8 cellular contexts compared by ENCODE assay signal in the genomic region with DNA sequence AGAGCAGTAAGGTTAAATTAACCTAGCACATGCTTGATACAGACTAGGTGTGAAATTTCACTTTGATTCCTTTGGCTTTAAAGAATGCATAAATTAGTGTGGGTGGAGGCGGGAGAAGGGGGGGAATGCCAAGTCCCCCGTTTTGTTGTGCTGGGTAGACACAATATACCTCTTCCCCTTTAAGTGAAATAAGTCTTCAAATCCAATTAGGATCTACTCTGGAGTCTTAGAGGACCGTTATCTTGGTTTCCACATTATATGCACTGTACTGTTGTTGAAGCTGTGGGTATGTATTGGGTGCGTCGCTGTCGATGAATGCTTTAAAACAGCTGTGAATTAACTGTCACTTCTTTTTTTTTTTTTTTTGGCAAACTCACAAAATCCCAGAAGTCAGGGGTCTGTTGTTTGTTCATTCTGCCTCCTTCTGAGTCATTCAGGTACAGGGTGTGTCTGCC. TPM values are rescaled to one million over a fixed set of nuclear protein-coding genes. Genes with fewer than 3 reads are reported as not detected.
A peak's percentile ranks its signal among the peaks of the same experiment; 100 is the strongest.
DNase-seq lines count a peak whose midpoint lies in the region; ATAC-seq, FAIRE-seq and TF ChIP-seq lines count a peak whose summit lies in the region.

No MANE protein-coding gene starts in this region.

- H3K4me3 Mint-ChIP-seq in memory B cell = peak overlapping the region; percentile 95

- H3K9me3 Mint-ChIP-seq in memory B cell = peaks cover 3% of the 10 kb centered on the region

- POLR2A ChIA-PET in A549 (lab: Yijun Ruan, JAX) (no interaction called here), HEK293 (lab: Yijun Ruan, JAX) (interaction anchor here (0.6 to 1.5 kb wide), 8 partner anchors 16 to 1258 kb away, joined by 3 to 5 read pairs (median 4); a partner anchor contains a TSS)

- peak overlapping the region; percentile 95 for H3K27ac Mint-ChIP-seq in memory B cell

- no peak for TF ChIP-seq EP300 in A549 (IDR thresholded peaks at IDR 0.05)

- TF ChIP-seq CTCF in A549 (IDR thresholded peaks at IDR 0.05) (no peak), HEK293 (tag by site-specific recombination; IDR thresholded peaks at IDR 0.05) (no peak), astrocyte of the cerebellum (IDR thresholded peaks at IDR 0.05; ENCODE audit: low read depth, low read length, missing control alignments) (no peak)

- 55% methylated on average over 6 of the region's 6 CpGs for WGBS in A549 (ENCODE audit: missing lambda C conversion rate)

- H3K27ac ChIP-seq in A549 (no peak overlapping the region), HEK293 (ENCODE audit: extremely low read depth, low read depth, low read length) (no peak overlapping the region)

- H3K4me2 ChIP-seq in A549 = peak overlapping the region; percentile 100; the same call in 2 of the 3 replicates

- H3K9me3 ChIP-seq in A549 = no peaks in the 10 kb centered on the region
- H3K9me3 ChIP-seq in HEK293 (ENCODE audit: control insufficient read depth, insufficient read depth, low read depth, low read length) = no peaks in the 10 kb centered on the region

- TF ChIP-seq POLR2A in A549 (IDR thresholded peaks at IDR 0.05; ENCODE audit: low read length) = no peak

- no peak overlapping the region for H3K4me3 ChIP-seq in A549
- no peak overlapping the region for H3K4me3 ChIP-seq in HEK293 (ENCODE audit: low read depth, low read length)
- H3K4me3 ChIP-seq in astrocyte of the cerebellum (ENCODE audit: low read depth, low read length) = peak overlapping the region; percentile 71

- H3K4me1 ChIP-seq in A549 = peaks cover 12% of the 10 kb centered on the region; the same call in 2 of the 3 replicates
- H3K4me1 ChIP-seq in HEK293 (ENCODE audit: control insufficient read depth, insufficient read depth, low read length) = peaks cover 7% of the 10 kb centered on the region; the same call in 1 of the 2 replicates

- DNase-seq in A549 (ENCODE audit: low read depth in 1 of 2, low spot score in 1 of 2) (no peak), astrocyte of the cerebellum (ENCODE audit: low read depth) (no peak), memory B cell (ENCODE audit: low spot score in 2 of 2) (no peak), GDM1 (lab: John Stamatoyannopoulos, UW) (no peak), DMS79 treated with DMSO at 0.1 percent for 48 hours (lab: John Stamatoyannopoulos, UW) (no peak)

- H3K27me3 Mint-ChIP-seq in memory B cell = no peaks in the 10 kb centered on the region

- no peak for TF ChIP-seq RAD21 in A549 (conservative IDR thresholded peaks at IDR 0.05 in 1 of 2, IDR thresholded peaks at IDR 0.05 in 1 of 2)

- CTCF ChIA-PET in A549 (lab: Yijun Ruan, JAX) (interaction anchor here (1.1 to 2.6 kb wide), 2 partner anchors 13 to 53 kb away, joined by 3 to 10 read pairs; no protein-coding TSS in a partner anchor), HEK293 (lab: Yijun Ruan, JAX) (interaction anchor here (0.5 to 6.8 kb wide), 5 partner anchors 13 to 317 kb away, joined by 3 to 58 read pairs (median 3); no protein-coding TSS in a partner anchor)

- peaks cover 42% of the 10 kb centered on the region for H3K4me1 Mint-ChIP-seq in memory B cell

- in situ Hi-C loops in astrocyte of the cerebellum (cut with HindIII; ENCODE audit: low sequenced_read_pairs) = no loop called here

- ATAC-seq in A549 (no peak), memory B cell (ENCODE audit: low read depth) (no peak), HG03439 (IDR thresholded peaks at IDR 0.05; ENCODE audit: unreplicated experiment) (no peak), esophagus mucosa (no peak)

- H3K36me3 ChIP-seq in HEK293 (ENCODE audit: control insufficient read depth in 2 of 2, insufficient read depth in 1 of 2, low read length in 2 of 2) = peaks cover 0 to 13% of the 10 kb centered on the region in 2 experiments; a peak in 2 of 3 replicates

- no peak for FAIRE-seq in A549 (lab: Jason Lieb, UNC)

- peaks cover 17% of the 10 kb centered on the region for H3K36me3 Mint-ChIP-seq in memory B cell

TF ChIP-seq in A549, 52 proteins besides CTCF, POLR2A, EP300 and RAD21:
- TF ChIP-seq JUN (IDR thresholded peaks at IDR 0.05) = no peak
- no peak for TF ChIP-seq HOXA7 (CRISPR knock-in tag; IDR thresholded peaks at IDR 0.05)
- no peak for TF ChIP-seq HEYL (CRISPR knock-in tag; IDR thresholded peaks at IDR 0.05)
- no peak for TF ChIP-seq ZSCAN20 (CRISPR knock-in tag; IDR thresholded peaks at IDR 0.05)
- no peak for TF ChIP-seq MAFK (IDR thresholded peaks at IDR 0.05; ENCODE audit: partially characterized antibody)
- TF ChIP-seq, protein P1, sequence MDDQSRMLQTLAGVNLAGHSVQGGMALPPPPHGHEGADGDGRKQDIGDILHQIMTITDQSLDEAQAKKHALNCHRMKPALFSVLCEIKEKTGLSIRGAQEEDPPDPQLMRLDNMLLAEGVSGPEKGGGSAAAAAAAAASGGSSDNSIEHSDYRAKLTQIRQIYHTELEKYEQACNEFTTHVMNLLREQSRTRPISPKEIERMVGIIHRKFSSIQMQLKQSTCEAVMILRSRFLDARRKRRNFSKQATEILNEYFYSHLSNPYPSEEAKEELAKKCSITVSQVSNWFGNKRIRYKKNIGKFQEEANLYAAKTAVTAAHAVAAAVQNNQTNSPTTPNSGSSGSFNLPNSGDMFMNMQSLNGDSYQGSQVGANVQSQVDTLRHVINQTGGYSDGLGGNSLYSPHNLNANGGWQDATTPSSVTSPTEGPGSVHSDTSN (IDR thresholded peaks at IDR 0.05) = no peak
- no peak for TF ChIP-seq RNF2 (IDR thresholded peaks at IDR 0.05; ENCODE audit: borderline replicate concordance, low read depth)
- TF ChIP-seq, protein P2, sequence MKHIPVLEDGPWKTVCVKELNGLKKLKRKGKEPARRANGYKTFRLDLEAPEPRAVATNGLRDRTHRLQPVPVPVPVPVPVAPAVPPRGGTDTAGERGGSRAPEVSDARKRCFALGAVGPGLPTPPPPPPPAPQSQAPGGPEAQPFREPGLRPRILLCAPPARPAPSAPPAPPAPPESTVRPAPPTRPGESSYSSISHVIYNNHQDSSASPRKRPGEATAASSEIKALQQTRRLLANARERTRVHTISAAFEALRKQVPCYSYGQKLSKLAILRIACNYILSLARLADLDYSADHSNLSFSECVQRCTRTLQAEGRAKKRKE (CRISPR knock-in tag; IDR thresholded peaks at IDR 0.05; ENCODE audit: low read depth) = no peak

TF ChIP-seq in HEK293, 187 proteins besides CTCF, POLR2A, EP300 and RAD21:
- TF ChIP-seq, protein P3, sequence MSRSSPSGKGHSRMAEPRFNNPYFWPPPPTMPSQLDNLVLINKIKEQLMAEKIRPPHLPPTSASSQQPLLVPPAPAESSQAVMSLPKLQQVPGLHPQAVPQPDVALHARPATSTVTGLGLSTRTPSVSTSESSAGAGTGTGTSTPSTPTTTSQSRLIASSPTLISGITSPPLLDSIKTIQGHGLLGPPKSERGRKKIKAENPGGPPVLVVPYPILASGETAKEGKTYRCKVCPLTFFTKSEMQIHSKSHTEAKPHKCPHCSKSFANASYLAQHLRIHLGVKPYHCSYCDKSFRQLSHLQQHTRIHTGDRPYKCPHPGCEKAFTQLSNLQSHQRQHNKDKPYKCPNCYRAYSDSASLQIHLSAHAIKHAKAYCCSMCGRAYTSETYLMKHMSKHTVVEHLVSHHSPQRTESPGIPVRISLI (tag by site-specific recombination; IDR thresholded peaks at IDR 0.05) = 0 out of 2 replicates have a peak, but pooled peaks have one; percentile 44
- no peak for TF ChIP-seq ZNF302 (tag by site-specific recombination; IDR thresholded peaks at IDR 0.05; ENCODE audit: low read depth)
- TF ChIP-seq KLF10 (tag by site-specific recombination; IDR thresholded peaks at IDR 0.05) = peak; percentile 49; the same call in 1 of the 2 replicates
- TF ChIP-seq ZSCAN16 (tag by site-specific recombination; IDR thresholded peaks at IDR 0.05) = no peak
- peak; percentile 77; the same call in 1 of the 2 replicates for TF ChIP-seq OVOL3 (tag by site-specific recombination; IDR thresholded peaks at IDR 0.05)
- TF ChIP-seq REPIN1 (tag by site-specific recombination; IDR thresholded peaks at IDR 0.05; ENCODE audit: low read depth) = no peak
- no peak for TF ChIP-seq OSR2 (tag by site-specific recombination; IDR thresholded peaks at IDR 0.05)
- TF ChIP-seq ZNF549 (tag by site-specific recombination; IDR thresholded peaks at IDR 0.05) = peak; percentile 34; the same call in 1 of the 2 replicates
- TF ChIP-seq KLF8 (tag by site-specific recombination; IDR thresholded peaks at IDR 0.05) = 0 out of 2 replicates have a peak, but pooled peaks have one; percentile 27
- 0 out of 2 replicates have a peak, but pooled peaks have one; percentile 11 for TF ChIP-seq ZNF76 (tag by site-specific recombination; IDR thresholded peaks at IDR 0.05; ENCODE audit: borderline replicate concordance, low read depth)
- TF ChIP-seq KLF1 (tag by site-specific recombination; IDR thresholded peaks at IDR 0.05) = peak; percentile 56

RNA-seq across cellular contexts. Expression of a gene that starts 1.6 kb away (rescaled TPM):
- polyA plus RNA-seq in A549 (2011; rRNA removed) (not detected in 2 replicates), A549 (2017; fragmentation: RNase III; extraction: RNeasy Plus Mini Kit Qiagen cat#74134 plus additional on column Dnase treatment) (0.06 to 0.07 TPM in 2 of 3 replicates, not detected in the other)
- polyA plus RNA-seq in A549 (2012; cell fraction: cytosol; rRNA removed) = 0.01 TPM in 1 of 2 replicates, not detected in the other
- polyA plus RNA-seq in A549 (2012; cell fraction: nucleus; rRNA removed) = not detected in 2 replicates
- 0.08 TPM in 1 of 2 replicates, not detected in the other for polyA minus RNA-seq in A549 (2011; rRNA and poly(A)+ RNA removed)
- total RNA-seq in esophagus mucosa = 4.0 TPM
